In genomic region chr3:50627407-50628051, GRCh38 we compare ENCODE assay signal across 1 cellular context.
TF ChIP-seq lines count a peak whose summit lies in the region.

No MANE protein-coding gene starts in this region.

TF ChIP-seq in GM12878, 131 proteins besides CTCF, POLR2A, EP300 and RAD21:
- TF ChIP-seq CEBPZ (IDR thresholded peaks at IDR 0.05; ENCODE audit: low read depth, low read length) (no peak), SRF (IDR thresholded peaks at IDR 0.05; ENCODE audit: low read depth in 2 of 2, low read length in 2 of 2) (no peak), PML (IDR thresholded peaks at IDR 0.05; ENCODE audit: low read length) (no peak), TBL1XR1 (IDR thresholded peaks at IDR 0.05; ENCODE audit: low read depth, low read length) (no peak), NFIC (IDR thresholded peaks at IDR 0.05; ENCODE audit: low read depth, low read length) (no peak), YY1 (IDR thresholded peaks at IDR 0.05; ENCODE audit: low read depth, low read length) (peak; percentile 58; the same call in 1 of the 2 replicates), REST (IDR thresholded peaks at IDR 0.05; ENCODE audit: low read depth, low read length) (no peak), ZZZ3 (IDR thresholded peaks at IDR 0.05; ENCODE audit: control insufficient read depth, insufficient read length, low read depth) (no peak), NBN (IDR thresholded peaks at IDR 0.05) (no peak), SMARCA5 (IDR thresholded peaks at IDR 0.05) (no peak), NFXL1 (IDR thresholded peaks at IDR 0.05; ENCODE audit: borderline replicate concordance) (peak; percentile 84; the same call in 1 of the 2 replicates), SMC3 (IDR thresholded peaks at IDR 0.05; ENCODE audit: borderline replicate concordance, low read length) (peak; percentile 10; the same call in 1 of the 2 replicates)
